In genomic region chr11:85525711-85526110, GRCh38 we compare ENCODE assay signal across 1 cellular context.
TF ChIP-seq lines count a peak whose summit lies in the region.

No MANE protein-coding gene starts in this region.

TF ChIP-seq in H1, 55 proteins besides CTCF, POLR2A, EP300 and RAD21 (continued from another document):
- no peak for TF ChIP-seq KDM5A (IDR thresholded peaks at IDR 0.05; ENCODE audit: low read length)
- no peak for TF ChIP-seq YY1 (IDR thresholded peaks at IDR 0.05; ENCODE audit: low read depth, low read length)
